21 cellular contexts compared by ENCODE assay signal in the genomic region with DNA sequence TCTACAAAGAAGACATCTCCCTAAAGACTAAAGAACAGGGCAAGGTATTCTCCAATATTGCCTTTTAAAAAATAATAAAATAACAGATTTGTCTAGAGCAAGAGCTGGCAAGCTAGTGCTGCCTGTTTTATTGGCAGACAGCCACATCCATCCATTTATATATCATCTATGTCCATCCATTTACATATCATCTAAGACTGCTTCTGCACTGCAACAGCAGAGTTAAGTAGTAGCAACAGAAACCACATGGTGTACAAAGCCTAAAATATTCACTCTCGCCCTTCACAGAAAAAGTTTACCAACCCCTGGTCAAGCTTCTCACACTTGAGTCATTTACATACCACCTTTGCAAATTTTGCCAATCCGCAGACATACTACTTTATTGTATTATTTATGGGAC.
"Had no signal": no experiment of that assay in that cellular context is flagged by ENCODE, and none has a peak within 500 bp of the region (broad histone marks: within the 10 kb centered on the region; RNA-seq: fewer than 3 reads in every experiment).

No MANE protein-coding gene starts in this region.

- H3K4me3 Mint-ChIP-seq: effector memory CD8-positive, alpha-beta T cell; naive thymus-derived CD8-positive, alpha-beta T cell had no signal

- DNase-seq: effector memory CD8-positive, alpha-beta T cell; gastrocnemius medialis; heart right ventricle; hypothalamus; kidney glomerular epithelial cell; mucosa of descending colon; naive thymus-derived CD8-positive, alpha-beta T cell; retina; spleen; stimulated activated CD4-positive, alpha-beta T cell treated with anti-CD3 and anti-CD28 coated beads, Interleukin-15, amount 100 ng/mL, for 24 hours; stimulated activated CD4-positive, alpha-beta T cell treated with anti-CD3 and anti-CD28 coated beads, Interleukin-1b, Interleukin-23, amount 100 ng/mL, for 48 hours; stimulated activated CD4-positive, alpha-beta T cell treated with anti-CD3 and anti-CD28 coated beads, Interleukin-4, amount 100 ng/mL, for 24 hours; stimulated activated naive CD4-positive, alpha-beta T cell; stomach; trophoblast cell had no signal

- H3K27me3 ChIP-seq: esophagus muscularis mucosa, gastrocnemius medialis, heart right ventricle, neutrophil, spleen, stomach had no signal

- H3K27me3 Mint-ChIP-seq: effector memory CD8-positive, alpha-beta T cell; naive thymus-derived CD8-positive, alpha-beta T cell had no signal

- H3K4me3 ChIP-seq: esophagus muscularis mucosa, gastrocnemius medialis, heart right ventricle, mucosa of descending colon, psoas muscle, spleen, stomach had no signal

- H3K4me1 ChIP-seq: gastrocnemius medialis, psoas muscle had no signal

- ATAC-seq: effector memory CD8-positive, alpha-beta T cell; gastrocnemius medialis; heart right ventricle; mucosa of descending colon; naive thymus-derived CD8-positive, alpha-beta T cell; psoas muscle; sciatic nerve had no signal

- FAIRE-seq: islet of Langerhans had no signal

- H3K27ac ChIP-seq: epithelial cell of prostate, esophagus muscularis mucosa, gastrocnemius medialis, heart right ventricle, neutrophil, psoas muscle, stomach had no signal

- H3K9me3 Mint-ChIP-seq: effector memory CD8-positive, alpha-beta T cell; naive thymus-derived CD8-positive, alpha-beta T cell had no signal

- H3K9me3 ChIP-seq: esophagus muscularis mucosa, gastrocnemius medialis, heart right ventricle, mucosa of descending colon, neutrophil, psoas muscle, spleen, stomach had no signal
